1 cellular context compared by ENCODE assay signal in genomic region chr1:156281281-156282142, GRCh38.
TF ChIP-seq lines count a peak whose summit lies in the region.

No MANE protein-coding gene starts in this region.

TF ChIP-seq in IMR-90, 13 proteins besides CTCF, POLR2A, EP300 and RAD21 (continued from another document):
- TF ChIP-seq ELK1 (IDR thresholded peaks at IDR 0.05; ENCODE audit: borderline replicate concordance, low read depth, low read length) (no peak), USF2 (IDR thresholded peaks at IDR 0.05; ENCODE audit: low read depth, low read length) (peak; percentile 72), MAFK (IDR thresholded peaks at IDR 0.05; ENCODE audit: low read depth, low read length) (no peak), FOS (IDR thresholded peaks at IDR 0.05; ENCODE audit: low read depth, low read length) (0 out of 2 replicates have a peak, but pooled peaks have one; percentile 43), SMC3 (IDR thresholded peaks at IDR 0.05; ENCODE audit: low read depth, low read length) (no peak), RFX5 (IDR thresholded peaks at IDR 0.05; ENCODE audit: low read depth, low read length) (no peak), NFE2L2 (IDR thresholded peaks at IDR 0.05; ENCODE audit: low read depth, low read length) (no peak), MAZ (IDR thresholded peaks at IDR 0.05; ENCODE audit: borderline replicate concordance, low read depth, low read length) (no peak), BHLHE40 (IDR thresholded peaks at IDR 0.05; ENCODE audit: low read depth, low read length) (peak; percentile 95), MXI1 (IDR thresholded peaks at IDR 0.05; ENCODE audit: borderline replicate concordance, low read depth, low read length) (peak; percentile 100)
